ENCODE assay signal across 8 cellular contexts in the genomic region with DNA sequence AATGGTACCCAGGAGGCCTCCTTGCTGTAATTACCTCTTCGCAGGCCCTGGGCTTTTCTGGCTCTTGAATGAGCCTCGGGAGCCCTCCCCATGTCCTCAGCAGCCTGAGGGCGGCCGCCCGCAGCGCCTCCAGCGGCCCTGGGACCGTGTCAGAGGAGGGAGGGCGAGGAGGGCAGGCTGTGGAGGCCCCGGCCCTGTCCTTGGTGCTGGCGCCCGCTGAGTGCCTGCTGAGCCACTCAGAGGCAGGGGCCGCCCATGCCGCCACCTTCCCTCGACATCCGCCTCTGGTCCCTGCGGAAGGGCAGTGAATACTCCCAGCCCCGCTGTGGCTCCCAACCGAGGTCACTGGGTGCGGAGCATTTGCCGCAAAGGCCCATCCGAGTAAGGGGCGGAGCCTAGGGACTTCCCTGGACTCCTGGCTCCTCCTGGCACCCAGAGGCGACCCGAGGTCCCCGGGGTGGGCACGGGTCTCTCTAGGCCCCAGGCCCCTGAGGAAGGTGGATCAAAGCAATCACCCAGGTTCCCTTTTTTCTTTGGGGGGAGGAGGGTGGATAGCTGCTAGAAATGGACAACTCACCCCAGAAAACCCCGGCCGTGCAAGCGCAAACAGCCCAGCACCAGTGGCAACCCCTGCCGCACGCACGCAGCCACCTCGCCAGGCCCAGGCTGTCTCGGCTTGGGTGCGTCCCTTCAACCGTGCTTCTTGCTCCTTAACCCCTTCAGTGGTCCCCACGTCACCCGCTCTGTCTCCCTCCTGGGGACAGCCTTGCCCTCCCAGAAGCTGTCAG. TPM values are rescaled to one million over a fixed set of nuclear protein-coding genes. Genes with fewer than 3 reads are reported as not detected.
DNase-seq lines count a peak whose midpoint lies in the region; ATAC-seq and TF ChIP-seq lines count a peak whose summit lies in the region.

No MANE protein-coding gene starts in this region.

- H3K9me3 ChIP-seq in HAP-1 (no peaks in the 10 kb centered on the region), adrenal gland (replicated peaks in 1 of 3) (no peaks in the 10 kb centered on the region)

- H3K27ac ChIP-seq in adrenal gland = no peak overlapping the region

- H3K36me3 ChIP-seq in HAP-1 (replicated peaks) = no peaks in the 10 kb centered on the region
- H3K36me3 ChIP-seq in adrenal gland (replicated peaks in 1 of 2) = no peaks in the 10 kb centered on the region

- ATAC-seq in left lobe of liver (peak; percentile 37), HG03135 (IDR thresholded peaks at IDR 0.05; ENCODE audit: unreplicated experiment) (no peak)

- 13 to 18% (median 14%) methylated on average over 15 to 39 of the region's 39 CpGs for WGBS in adrenal gland, 4 donors

- H3K4me1 ChIP-seq in HAP-1 (no peaks in the 10 kb centered on the region), adrenal gland (replicated peaks in 1 of 2) (no peaks in the 10 kb centered on the region)

- H3K27me3 ChIP-seq in HAP-1 (ENCODE audit: low read depth) (peaks cover 62% of the 10 kb centered on the region), adrenal gland (peaks cover 66% of the 10 kb centered on the region)

- DNase-seq in AG08395 (ENCODE audit: low spot score) = peak; percentile 56
- DNase-seq in HAP-1 (ENCODE audit: low spot score in 2 of 2) = peak; percentile 10 to 49
- DNase-seq in adrenal gland = peak in 4 of 7 donors; percentile 19 to 48 (median 26)
- DNase-seq in left lobe of liver (ENCODE audit: low spot score) = no peak
- DNase-seq in C1 segment of cervical spinal cord (lab: John Stamatoyannopoulos, UW) = no peak
- DNase-seq in NCI-H1092 treated with DMSO at 0.1 percent for 48 hours (lab: John Stamatoyannopoulos, UW) = no peak
- no peak for DNase-seq in central memory CD4-positive, alpha-beta T cell

- intact Hi-C loops in adrenal gland (cut with DNase I) = no loop called here

- in situ Hi-C loops in HAP-1 (cut with MboI; ENCODE audit: low sequenced_read_pairs) = no loop called here

- no peak for TF ChIP-seq POLR2A in adrenal gland (IDR thresholded peaks at IDR 0.05)

- no peak for TF ChIP-seq CTCF in adrenal gland (IDR thresholded peaks at IDR 0.05)

- H3K4me3 ChIP-seq in HAP-1 (no peak overlapping the region), adrenal gland (no peak overlapping the region)

RNA-seq across cellular contexts. Expression of a gene that starts 2.7 kb away (rescaled TPM):
- under 1 TPM in 1 of 8 donors, not detected in 7; 0.16 TPM for total RNA-seq in adrenal gland
- 1 to 10 TPM in 1 of 3 donors, under 1 TPM in 2; 0.29 to 1.3 (median 0.30) TPM for polyA plus RNA-seq in adrenal gland
- total RNA-seq in left lobe of liver = not detected

Comparison
In these comparisons a context has a peak if more than half of its experiments do, and no peak if none do; other contexts are left out.
1. DNase-seq: peak in AG08395 (single experiment), HAP-1 (2 of 2) and adrenal gland (4 of 7); none in left lobe of liver (single experiment), C1 segment of cervical spinal cord (0 of 14), NCI-H1092 treated with DMSO at 0.1 percent for 48 hours (single experiment) and central memory CD4-positive, alpha-beta T cell (single experiment).